ENCODE assay signal across 12 cellular contexts in the genomic region with DNA sequence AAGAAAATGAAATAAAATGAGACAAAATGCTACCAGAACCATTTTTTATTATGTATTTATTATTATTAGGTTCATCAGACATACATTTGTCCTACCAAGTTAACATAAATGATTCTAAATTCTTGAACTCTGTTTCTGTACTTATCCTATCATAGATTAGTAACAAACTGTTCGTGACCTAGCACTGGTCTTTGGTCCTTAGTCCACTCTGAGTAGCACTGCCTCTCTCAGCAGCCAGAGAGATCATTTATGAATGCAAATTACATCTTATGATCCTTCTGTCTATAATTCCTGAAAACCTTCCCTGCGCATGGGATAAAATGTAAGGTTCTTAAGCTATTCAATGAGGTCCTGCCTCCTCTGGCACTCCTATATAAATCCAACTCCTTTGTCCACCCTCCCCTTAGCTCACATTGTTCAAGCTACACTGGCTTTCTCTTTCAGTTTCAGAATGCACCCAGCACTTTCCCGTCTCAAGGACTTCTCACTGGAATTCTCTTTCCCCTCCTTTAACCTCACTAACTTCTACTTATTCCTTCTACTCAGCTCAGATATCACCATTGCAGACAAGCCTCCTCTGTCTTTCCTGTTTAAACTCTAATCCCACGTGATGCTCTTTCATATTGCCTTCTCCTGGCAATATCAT. TPM values are rescaled to one million over a fixed set of nuclear protein-coding genes. Genes with fewer than 3 reads are reported as not detected.
DNase-seq lines count a peak whose midpoint lies in the region; ATAC-seq and TF ChIP-seq lines count a peak whose summit lies in the region.
"Had no signal": no experiment of that assay in that cellular context is flagged by ENCODE, and none has a peak within 500 bp of the region (broad histone marks: within the 10 kb centered on the region; RNA-seq: fewer than 3 reads in every experiment).

No MANE protein-coding gene starts in this region.

- H3K36me3 ChIP-seq in RWPE2 (ENCODE audit: low read depth) (no peaks in the 10 kb centered on the region), lung (ENCODE audit: control insufficient read depth in 2 of 2, insufficient read depth in 2 of 2, low read length in 2 of 2) (no peaks in the 10 kb centered on the region)

- no peak for TF ChIP-seq CTCF in RWPE2 (IDR thresholded peaks at IDR 0.05; ENCODE audit: poor library complexity, severe bottlenecking)
- no peak for TF ChIP-seq CTCF in lung (IDR thresholded peaks at IDR 0.05; ENCODE audit: control extremely low read depth, extremely low read depth)

- no peaks in the 10 kb centered on the region for H3K27me3 Mint-ChIP-seq in activated naive CD4-positive, alpha-beta T cell treated with anti-CD3 and anti-CD28 coated beads for 36 hours (ENCODE audit: low read depth)

- H3K27ac ChIP-seq in RWPE2 (ENCODE audit: poor library complexity, severe bottlenecking): no peak overlapping the region
- no peak overlapping the region for H3K27ac ChIP-seq in lung (ENCODE audit: low read depth in 1 of 2, low read length in 1 of 2)

- no peaks in the 10 kb centered on the region for H3K9me3 Mint-ChIP-seq in activated naive CD4-positive, alpha-beta T cell treated with anti-CD3 and anti-CD28 coated beads for 36 hours

- intact Hi-C loops in activated naive CD4-positive, alpha-beta T cell treated with anti-CD3 and anti-CD28 coated beads for 36 hours (cut with micrococcal nuclease): no loop called here

- H3K27ac Mint-ChIP-seq in activated naive CD4-positive, alpha-beta T cell treated with anti-CD3 and anti-CD28 coated beads for 36 hours: no peak overlapping the region

- no peaks in the 10 kb centered on the region for H3K4me1 Mint-ChIP-seq in activated naive CD4-positive, alpha-beta T cell treated with anti-CD3 and anti-CD28 coated beads for 36 hours (ENCODE audit: low read depth)

- peak; percentile 65 for ATAC-seq in GM19395 (IDR thresholded peaks at IDR 0.05; ENCODE audit: unreplicated experiment)
- ATAC-seq in RWPE2 (ENCODE audit: low read depth): 0 out of 3 replicates have a peak, but pooled peaks have one; percentile 12
- ATAC-seq in lung (ENCODE audit: insufficient read depth, low FRiP score): peak; percentile 72

- H3K4me1 ChIP-seq in RWPE2 (ENCODE audit: insufficient read depth, poor library complexity, severe bottlenecking) (no peaks in the 10 kb centered on the region), lung (ENCODE audit: control insufficient read depth in 2 of 2, insufficient read depth in 2 of 2, low read length in 2 of 2) (no peaks in the 10 kb centered on the region)

- H3K4me3 ChIP-seq in RWPE2 (ENCODE audit: severe bottlenecking) (no peak overlapping the region), lung (no peak overlapping the region)

- H3K9me3 ChIP-seq in RWPE2 (ENCODE audit: severe bottlenecking) (no peaks in the 10 kb centered on the region), lung (ENCODE audit: control insufficient read depth in 2 of 2, insufficient read depth in 1 of 2, low read length in 1 of 2) (no peaks in the 10 kb centered on the region)

- no peak overlapping the region for H3K4me3 Mint-ChIP-seq in activated naive CD4-positive, alpha-beta T cell treated with anti-CD3 and anti-CD28 coated beads for 36 hours

- CTCF ChIA-PET in activated naive CD4-positive, alpha-beta T cell treated with anti-CD3 and anti-CD28 coated beads for 36 hours (lab: Charles Lee): interaction anchor here (0.6 kb wide), 1 partner anchor 782 kb away, joined by 4 read pairs; no protein-coding TSS in a partner anchor

- H3K36me3 Mint-ChIP-seq in activated naive CD4-positive, alpha-beta T cell treated with anti-CD3 and anti-CD28 coated beads for 36 hours (ENCODE audit: low read depth): no peaks in the 10 kb centered on the region

- 31 to 48% methylated on average over 4 of the region's 4 CpGs for WGBS in lung, 2 donors

- no peaks in the 10 kb centered on the region for H3K27me3 ChIP-seq in RWPE2 (ENCODE audit: insufficient read depth, poor library complexity, severe bottlenecking)
- no peaks in the 10 kb centered on the region for H3K27me3 ChIP-seq in lung (ENCODE audit: control insufficient read depth, insufficient read depth)

- peak; percentile 14 for DNase-seq in A172 (ENCODE audit: low spot score)
- DNase-seq in RWPE2 (ENCODE audit: low spot score): no peak
- DNase-seq in lung (ENCODE audit: low spot score): no peak
- no peak for DNase-seq in activated naive CD4-positive, alpha-beta T cell treated with anti-CD3 and anti-CD28 coated beads for 36 hours
- DNase-seq in COLO829 (ENCODE audit: low spot score): no peak
- no peak for DNase-seq in islet precursor cell
- no peak for DNase-seq in NCI-H524 (lab: John Stamatoyannopoulos, UW)
- DNase-seq: NCI-H1048, SHP77 treated with DMSO at 0.1 percent for 48 hours had no signal

RNA-seq across cellular contexts. Expression of a gene that starts 17.1 kb away (rescaled TPM):
- not detected in 2 replicates for total RNA-seq in A172 (2014; rRNA removed; shearing (Covaris generic))
- total RNA-seq in lung: under 1 TPM; 0.37 to 0.54 TPM
- polyA plus RNA-seq in lung: under 1 TPM; 0.05 to 0.28 TPM
- not detected for total RNA-seq in activated naive CD4-positive, alpha-beta T cell treated with anti-CD3 and anti-CD28 coated beads for 36 hours
- polyA plus RNA-seq: BJ, keratinocyte had no signal

Comparison
In these comparisons a context has a peak if more than half of its experiments do, and no peak if none do; other contexts are left out.
1. ATAC-seq: peak in every context shown above with its lines; median percentile 72 in lung; 65 in GM19395; 12 in RWPE2.